11 cellular contexts compared by ENCODE assay signal in genomic region chr20:50309280-50309763, GRCh38.
A peak's percentile ranks its signal among the peaks of the same experiment; 100 is the strongest.
DNase-seq lines count a peak whose midpoint lies in the region; ATAC-seq and TF ChIP-seq lines count a peak whose summit lies in the region.
"Had no signal": no experiment of that assay in that cellular context is flagged by ENCODE, and none has a peak within 500 bp of the region (broad histone marks: within the 10 kb centered on the region; RNA-seq: fewer than 3 reads in every experiment).

No MANE protein-coding gene starts in this region.

- intact Hi-C loops in esophagus muscularis mucosa (cut with DNase I), result loop anchor here (2.0 to 10.0 kb wide), 2 partner anchors 119 to 145 kb away; partner anchors contain the start of gene CEBPB

- peak; percentile 0; the same call in 1 of the 3 replicates for ATAC-seq in RWPE2 (ENCODE audit: low read depth)

- H3K36me3 ChIP-seq in RWPE2 (ENCODE audit: low read depth), result no peaks in the 10 kb centered on the region
- H3K36me3 ChIP-seq in esophagus muscularis mucosa, result no peaks in the 10 kb centered on the region
- no peaks in the 10 kb centered on the region for H3K36me3 ChIP-seq in osteoblast (ENCODE audit: insufficient read depth, low read length)

- peak overlapping the region; percentile 40 for H2AFZ ChIP-seq in osteoblast (ENCODE audit: low read length)

- no peaks in the 10 kb centered on the region for H3K27me3 ChIP-seq in AG04450 (ENCODE audit: control insufficient read depth, insufficient read depth, low read length)
- H3K27me3 ChIP-seq in RWPE2 (ENCODE audit: insufficient read depth, poor library complexity, severe bottlenecking), result no peaks in the 10 kb centered on the region
- no peaks in the 10 kb centered on the region for H3K27me3 ChIP-seq in esophagus muscularis mucosa
- H3K27me3 ChIP-seq in osteoblast (ENCODE audit: insufficient read depth, low read length), result no peaks in the 10 kb centered on the region

- peak overlapping the region; percentile 65 for H3K4me2 ChIP-seq in osteoblast (ENCODE audit: insufficient read depth, low read length)

- TF ChIP-seq CTCF in AG04450 (IDR thresholded peaks at IDR 0.05; ENCODE audit: low read depth, low read length) (no peak), RWPE2 (IDR thresholded peaks at IDR 0.05; ENCODE audit: poor library complexity, severe bottlenecking) (no peak), esophagus muscularis mucosa (IDR thresholded peaks at IDR 0.05) (no peak), osteoblast (IDR thresholded peaks at IDR 0.05; ENCODE audit: extremely low read depth, low read depth, low read length) (no peak)

- H3K4me3 ChIP-seq in AG04450 (ENCODE audit: low read depth, low read length) (peak overlapping the region; percentile 44), RWPE2 (ENCODE audit: severe bottlenecking) (peak overlapping the region; percentile 6), esophagus muscularis mucosa (peak overlapping the region in 2 of 4 donors; percentile 2 to 28), osteoblast (ENCODE audit: insufficient read depth, low read length) (peak overlapping the region; percentile 48)

- TF ChIP-seq POLR2A in esophagus muscularis mucosa (IDR thresholded peaks at IDR 0.05; ENCODE audit: low read depth), result no peak

- H3K79me2 ChIP-seq in osteoblast (ENCODE audit: insufficient read depth, low read length), result no peaks in the 10 kb centered on the region

- H3K4me1 ChIP-seq in RWPE2 (ENCODE audit: insufficient read depth, poor library complexity, severe bottlenecking), result peaks cover 47% of the 10 kb centered on the region
- peaks cover 53 to 97% (median 84%) of the 10 kb centered on the region in 4 donors for H3K4me1 ChIP-seq in esophagus muscularis mucosa
- H3K4me1 ChIP-seq in osteoblast (ENCODE audit: insufficient read depth, low read length), result peaks cover 54% of the 10 kb centered on the region

- 64% methylated on average over 11 of the region's 11 CpGs for WGBS in esophagus muscularis mucosa

- CTCF ChIA-PET in AG04450 (lab: Charles Lee), result interaction anchor here (1.0 kb wide), 1 partner anchor 155 kb away, joined by 3 read pairs; no protein-coding TSS in a partner anchor

- H3K27ac ChIP-seq in AG04450 (ENCODE audit: low read depth, low read length) (peak overlapping the region; percentile 99), RWPE2 (ENCODE audit: poor library complexity, severe bottlenecking) (peak overlapping the region; percentile 80), esophagus muscularis mucosa (replicated peaks in 1 of 4) (peak overlapping the region; percentile 82 to 89 (median 88)), osteoblast (ENCODE audit: low read depth, low read length) (peak overlapping the region; percentile 96)

- POLR2A ChIA-PET in AG04450 (lab: Yijun Ruan, JAX), result interaction anchor here (1.3 to 2.1 kb wide), 4 partner anchors 12 to 118 kb away, joined by 3 to 9 read pairs (median 6); no protein-coding TSS in a partner anchor

- H4K20me1 ChIP-seq in osteoblast (ENCODE audit: insufficient read depth, low read length), result no peaks in the 10 kb centered on the region

- no peaks in the 10 kb centered on the region; the same call in 1 of the 2 replicates for H3K9me3 ChIP-seq in AG04450 (ENCODE audit: control insufficient read depth, insufficient read depth, low read length)
- H3K9me3 ChIP-seq in RWPE2 (ENCODE audit: severe bottlenecking), result no peaks in the 10 kb centered on the region
- H3K9me3 ChIP-seq in esophagus muscularis mucosa, result no peaks in the 10 kb centered on the region
- no peaks in the 10 kb centered on the region for H3K9me3 ChIP-seq in osteoblast (ENCODE audit: low read depth, low read length)

- no peak for DNase-seq in AG04450 (ENCODE audit: low read depth, low spot score)
- DNase-seq in RWPE2 (ENCODE audit: low spot score), result no peak
- no peak for DNase-seq in esophagus muscularis mucosa (ENCODE audit: extremely low spot score)
- DNase-seq in osteoblast (ENCODE audit: insufficient read length, low spot score, missing footprints), result peak; percentile 36
- no peak for DNase-seq in hypothalamus (lab: John Stamatoyannopoulos, UW)
- no peak for DNase-seq in NCI-H2029 treated with DMSO at 0.1 percent for 48 hours (lab: John Stamatoyannopoulos, UW)
- DNase-seq in medulla oblongata (ENCODE audit: extremely low spot score), result no peak
- no peak for DNase-seq in activated CD4-positive, alpha-beta T cell treated with anti-CD3 and anti-CD28 coated beads for 48 hours
- DNase-seq: CD4-positive, alpha-beta T cell; NCI-H2081; SIG-M5 had no signal

- no peak for TF ChIP-seq EP300 in esophagus muscularis mucosa (IDR thresholded peaks at IDR 0.05)
